22 cellular contexts compared by ENCODE assay signal in the genomic region with DNA sequence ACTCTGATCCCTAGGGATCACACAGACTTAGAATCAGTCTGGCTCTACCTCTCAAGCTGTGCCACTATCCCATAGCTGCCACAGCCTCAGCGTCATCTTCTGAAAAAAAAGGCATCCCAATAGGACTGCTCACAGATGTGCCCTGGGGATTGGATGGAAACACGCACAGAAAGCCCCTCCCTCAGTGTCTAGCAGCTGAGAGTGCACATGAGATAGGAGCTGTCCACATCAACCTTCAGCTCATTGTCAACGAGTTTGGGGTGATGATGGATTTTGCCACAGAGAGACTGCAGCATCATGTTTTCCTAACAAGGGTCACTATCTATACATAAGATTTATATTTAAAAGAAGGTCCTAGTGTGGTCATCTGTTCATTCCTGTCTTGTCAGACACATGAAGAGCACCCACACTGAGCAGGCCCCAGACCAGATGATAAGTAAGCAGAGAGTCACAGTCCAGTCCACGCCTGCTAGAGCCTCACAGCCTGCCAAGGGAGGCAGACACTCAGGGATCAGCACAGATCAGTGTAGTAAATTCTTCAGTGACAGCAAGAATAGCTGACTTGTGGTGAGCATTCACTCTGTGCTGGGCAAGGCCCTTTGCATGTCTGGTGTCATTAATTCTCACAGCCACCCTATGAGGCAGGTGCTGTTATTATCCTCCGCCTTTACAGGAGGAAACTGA. TPM values are rescaled to one million over a fixed set of nuclear protein-coding genes. Genes with fewer than 3 reads are reported as not detected.
DNase-seq lines count a peak whose midpoint lies in the region; ATAC-seq and TF ChIP-seq lines count a peak whose summit lies in the region.
"Had no signal": no experiment of that assay in that cellular context is flagged by ENCODE, and none has a peak within 500 bp of the region (broad histone marks: within the 10 kb centered on the region; RNA-seq: fewer than 3 reads in every experiment).

No MANE protein-coding gene starts in this region.

- peak overlapping the region; percentile 48 for H3K27ac ChIP-seq in RWPE2 (ENCODE audit: poor library complexity, severe bottlenecking)
- peak overlapping the region; percentile 99 for H3K27ac ChIP-seq in foreskin keratinocyte
- peak overlapping the region; percentile 84 for H3K27ac ChIP-seq in lower lobe of right lung
- H3K27ac ChIP-seq in subcutaneous abdominal adipose tissue (ENCODE audit: low read depth, low read length) = peak overlapping the region; percentile 68
- H3K27ac ChIP-seq: esophagus muscularis mucosa, SJSA1, thoracic aorta had no signal

- H3K36me3 ChIP-seq in RWPE2 (ENCODE audit: low read depth) (0 out of 2 replicates have a peak, but pooled peaks cover 10% of the 10 kb centered on the region), lower lobe of right lung (no peaks in the 10 kb centered on the region), subcutaneous abdominal adipose tissue (ENCODE audit: control insufficient read depth in 5 of 5, insufficient read depth in 5 of 5, low read length in 5 of 5) (peaks cover 0 to 16% (median 11%) of the 10 kb centered on the region in 5 donors)
- H3K36me3 ChIP-seq: thoracic aorta had no signal

- H3K4me1 ChIP-seq in RWPE2 (ENCODE audit: insufficient read depth, poor library complexity, severe bottlenecking) = peaks cover 15% of the 10 kb centered on the region
- peaks cover 19% of the 10 kb centered on the region for H3K4me1 ChIP-seq in foreskin keratinocyte
- H3K4me1 ChIP-seq in lower lobe of right lung = peaks cover 31% of the 10 kb centered on the region
- H3K4me1 ChIP-seq in subcutaneous abdominal adipose tissue (ENCODE audit: control insufficient read depth in 5 of 5, insufficient read depth in 5 of 5, low read length in 5 of 5) = peaks cover 8 to 84% (median 53%) of the 10 kb centered on the region in 5 donors
- H3K4me1 ChIP-seq: SJSA1 had no signal

- TF ChIP-seq CTCF in RWPE2 (IDR thresholded peaks at IDR 0.05; ENCODE audit: poor library complexity, severe bottlenecking) (no peak), foreskin keratinocyte (conservative IDR thresholded peaks at IDR 0.05) (no peak), lower lobe of right lung (IDR thresholded peaks at IDR 0.05) (no peak)

- H3K9me3 ChIP-seq in RWPE2 (ENCODE audit: severe bottlenecking) (no peaks in the 10 kb centered on the region), lower lobe of right lung (no peaks in the 10 kb centered on the region), subcutaneous abdominal adipose tissue (ENCODE audit: control insufficient read depth in 5 of 5, low read length in 5 of 5) (no peaks in the 10 kb centered on the region)
- H3K9me3 ChIP-seq: esophagus muscularis mucosa, SJSA1, thoracic aorta had no signal

- ATAC-seq in RWPE2 (ENCODE audit: low read depth) = no peak
- no peak for ATAC-seq in foreskin keratinocyte
- ATAC-seq in lower lobe of right lung = no peak
- ATAC-seq: stimulated activated memory B cell treated with anti-CD40 and anti-IgM and Interleukin-4, amounts not matched to agents 10 μg/mL and 1 μg/mL and 100 μg/mL, for 72 hours had no signal

- H3K4me3 ChIP-seq in RWPE2 (ENCODE audit: severe bottlenecking) = no peak overlapping the region
- no peak overlapping the region for H3K4me3 ChIP-seq in lower lobe of right lung
- H3K4me3 ChIP-seq in subcutaneous abdominal adipose tissue (ENCODE audit: low read depth in 1 of 5, low read length in 5 of 5) = no peak overlapping the region
- H3K4me3 ChIP-seq: esophagus muscularis mucosa, SJSA1, thoracic aorta had no signal

- intact Hi-C loops in lower lobe of right lung (cut with DNase I) = no loop called here

- H3K27me3 ChIP-seq in RWPE2 (ENCODE audit: insufficient read depth, poor library complexity, severe bottlenecking) (no peaks in the 10 kb centered on the region), foreskin keratinocyte (no peaks in the 10 kb centered on the region), lower lobe of right lung (ENCODE audit: low read depth) (no peaks in the 10 kb centered on the region), subcutaneous abdominal adipose tissue (ENCODE audit: control insufficient read depth in 5 of 5, insufficient read depth in 4 of 5, low read length in 5 of 5) (no peaks in the 10 kb centered on the region)
- H3K27me3 ChIP-seq: esophagus muscularis mucosa, SJSA1 had no signal

- H3K9ac ChIP-seq in subcutaneous abdominal adipose tissue (ENCODE audit: low read length in 5 of 5) = no peak overlapping the region

- DNase-seq in RWPE2 (ENCODE audit: low spot score) (no peak), foreskin keratinocyte (peak in 1 of 2 donors; percentile 11), lower lobe of right lung (no peak), AG08395 (ENCODE audit: low spot score) (no peak), ecto neural progenitor cell (ENCODE audit: low spot score) (no peak), C1 segment of cervical spinal cord (lab: John Stamatoyannopoulos, UW) (no peak)
- DNase-seq: activated CD4-positive, alpha-beta T cell treated with anti-CD3 and anti-CD28 coated beads, Interleukin-2, amount 10 ng/mL, durations not matched to agents 24 days and 14 days; aorta; COR-L47; DND-41; NCI-H1048; NCI-H1930; NCI-H82; posterior cingulate gyrus; stimulated activated CD4-positive, alpha-beta T cell treated with anti-CD3 and anti-CD28 coated beads, Interleukin-2, amount 100 ng/mL, for 24 hours; T-helper 2 cell had no signal

RNA-seq across cellular contexts. Expression of a gene that starts 25.8 kb away (rescaled TPM):
- total RNA-seq in foreskin keratinocyte (16.5 and 16.6 TPM in 2 replicates), lower lobe of right lung (26.6 TPM)
- polyA plus RNA-seq in foreskin keratinocyte = 9.8 and 10.1 TPM in 2 replicates
- total RNA-seq: activated CD4-positive, alpha-beta T cell treated with anti-CD3 and anti-CD28 coated beads, Interleukin-2, amount 10 ng/mL, durations not matched to agents 24 days and 14 days; OCI-LY7 had no signal

RNA-seq across cellular contexts. Expression of a gene that starts 47.8 kb away (rescaled TPM):
- total RNA-seq in foreskin keratinocyte (24.9 and 25.2 TPM in 2 replicates), lower lobe of right lung (15.1 TPM)
- 7.7 and 9.5 TPM in 2 replicates for polyA plus RNA-seq in foreskin keratinocyte

Comparison
In these comparisons a context has a peak if more than half of its experiments do, and no peak if none do; other contexts are left out.
1. H3K27ac ChIP-seq: peak in every context shown above with its lines; median percentile 99 in foreskin keratinocyte; 84 in lower lobe of right lung; 68 in subcutaneous abdominal adipose tissue; 48 in RWPE2.